In the genomic region with DNA sequence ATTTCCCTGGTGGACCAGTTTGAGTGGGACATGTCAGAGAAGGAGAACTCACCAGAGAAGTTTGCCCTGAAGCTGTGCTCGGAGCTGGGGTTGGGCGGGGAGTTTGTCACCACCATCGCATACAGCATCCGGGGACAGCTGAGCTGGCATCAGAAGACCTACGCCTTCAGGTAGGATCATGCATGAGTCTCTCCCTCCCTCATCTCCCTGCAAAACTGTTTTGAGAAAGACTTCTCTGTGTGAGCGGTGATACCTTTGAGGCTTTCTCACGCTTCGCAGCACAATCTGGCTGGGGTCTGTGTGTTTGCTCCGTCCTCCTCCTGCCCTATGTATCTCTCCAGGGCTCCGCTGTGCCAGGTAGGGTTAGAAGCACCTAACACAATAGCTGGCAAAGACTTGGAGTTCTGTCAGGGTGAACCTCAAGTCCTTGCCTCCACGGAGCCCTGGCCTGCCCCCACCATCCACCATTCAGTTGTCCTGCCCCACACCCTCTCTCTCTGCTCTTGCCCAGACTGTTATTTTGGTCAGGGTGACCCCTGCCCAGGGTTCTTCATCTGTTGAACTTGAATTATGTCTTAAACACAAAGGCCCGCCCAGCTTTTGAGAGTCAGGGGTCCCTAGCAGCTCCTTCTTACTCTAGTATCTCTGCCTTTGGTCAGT, we compare ENCODE assay signal across 1 cellular context.
TF ChIP-seq lines count a peak whose summit lies in the region.

No MANE protein-coding gene starts in this region.

TF ChIP-seq in HEK293, 187 proteins besides CTCF, POLR2A, EP300 and RAD21 (continued from another document):
- TF ChIP-seq, protein P1, sequence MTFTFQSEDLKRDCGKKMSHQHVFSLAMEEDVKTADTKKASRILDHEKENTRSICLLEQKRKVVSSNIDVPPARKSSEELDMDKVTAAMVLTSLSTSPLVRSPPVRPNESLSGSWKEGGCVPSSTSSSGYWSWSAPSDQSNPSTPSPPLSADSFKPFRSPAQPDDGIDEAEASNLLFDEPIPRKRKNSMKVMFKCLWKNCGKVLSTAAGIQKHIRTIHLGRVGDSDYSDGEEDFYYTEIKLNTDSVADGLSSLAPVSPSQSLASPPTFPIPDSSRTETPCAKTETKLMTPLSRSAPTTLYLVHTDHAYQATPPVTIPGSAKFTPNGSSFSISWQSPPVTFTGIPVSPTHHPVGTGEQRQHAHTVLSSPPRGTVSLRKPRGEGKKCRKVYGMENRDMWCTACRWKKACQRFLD (tag by site-specific recombination; IDR thresholded peaks at IDR 0.05), result no peak
- TF ChIP-seq ZNF174 (tag by site-specific recombination; IDR thresholded peaks at IDR 0.05), result no peak
